Comparison of ENCODE assay signal across 8 cellular contexts in genomic region chr3:179037361-179037760, GRCh38. TPM values are rescaled to one million over a fixed set of nuclear protein-coding genes. Genes with fewer than 3 reads are reported as not detected.
A peak's percentile ranks its signal among the peaks of the same experiment; 100 is the strongest.
DNase-seq lines count a peak whose midpoint lies in the region; ATAC-seq and TF ChIP-seq lines count a peak whose summit lies in the region.

No MANE protein-coding gene starts in this region.

- peak overlapping the region; percentile 55 for H3K4me3 Mint-ChIP-seq in activated CD4-positive, alpha-beta memory T cell treated with anti-CD3 and anti-CD28 coated beads for 36 hours

- peaks cover 7% of the 10 kb centered on the region for H3K9me3 Mint-ChIP-seq in activated CD4-positive, alpha-beta memory T cell treated with anti-CD3 and anti-CD28 coated beads for 36 hours

- no peak for TF ChIP-seq CTCF in epithelial cell of esophagus (IDR thresholded peaks at IDR 0.05; ENCODE audit: insufficient read depth, low read depth, low read length, missing control alignments)

- no peak overlapping the region for H3K27ac ChIP-seq in SJCRH30

- no peaks in the 10 kb centered on the region for H3K27me3 ChIP-seq in SJCRH30

- H3K27me3 Mint-ChIP-seq in activated CD4-positive, alpha-beta memory T cell treated with anti-CD3 and anti-CD28 coated beads for 36 hours, result no peaks in the 10 kb centered on the region

- CTCF ChIA-PET in activated CD4-positive, alpha-beta memory T cell treated with anti-CD3 and anti-CD28 coated beads for 36 hours (lab: Charles Lee), result interaction anchor here (1.1 to 2.7 kb wide), 4 partner anchors 10 to 33 kb away, joined by 3 to 12 read pairs (median 6); no protein-coding TSS in a partner anchor

- POLR2A ChIA-PET in activated CD4-positive, alpha-beta memory T cell treated with anti-CD3 and anti-CD28 coated beads for 36 hours (lab: Charles Lee), result interaction anchor here (0.6 to 1.8 kb wide), 3 partner anchors 13 to 46 kb away, joined by 3 to 5 read pairs (median 3); partner anchors contain the start of gene ZMAT3

- ATAC-seq in HG03432 (IDR thresholded peaks at IDR 0.05; ENCODE audit: unreplicated experiment), result no peak

- peaks cover 17% of the 10 kb centered on the region for H3K36me3 Mint-ChIP-seq in activated CD4-positive, alpha-beta memory T cell treated with anti-CD3 and anti-CD28 coated beads for 36 hours

- H3K36me3 ChIP-seq in SJCRH30, result no peaks in the 10 kb centered on the region

- H3K4me1 Mint-ChIP-seq in activated CD4-positive, alpha-beta memory T cell treated with anti-CD3 and anti-CD28 coated beads for 36 hours (ENCODE audit: low read depth), result peaks cover 9% of the 10 kb centered on the region

- H3K9me3 ChIP-seq in SJCRH30 (replicated peaks), result no peaks in the 10 kb centered on the region

- peak overlapping the region; percentile 71 for H3K27ac Mint-ChIP-seq in activated CD4-positive, alpha-beta memory T cell treated with anti-CD3 and anti-CD28 coated beads for 36 hours

- H3K4me3 ChIP-seq in epithelial cell of esophagus (ENCODE audit: low read length) (no peak overlapping the region), SJCRH30 (no peak overlapping the region)

- DNase-seq in HK-2 (ENCODE audit: unreplicated experiment) (peak; percentile 75), epithelial cell of esophagus (ENCODE audit: low read depth) (peak; percentile 94), posterior vena cava (ENCODE audit: low spot score) (peak; percentile 83), SJCRH30 (no peak), SKM-1 (lab: John Stamatoyannopoulos, UW; ENCODE audit: unreplicated experiment) (no peak), NCI-H1436 treated with DMSO at 0.1 percent for 48 hours (lab: John Stamatoyannopoulos, UW) (no peak)
- peak; percentile 84 for DNase-seq in activated CD4-positive, alpha-beta memory T cell treated with anti-CD3 and anti-CD28 coated beads for 36 hours

- no peaks in the 10 kb centered on the region for H3K4me1 ChIP-seq in SJCRH30

- intact Hi-C loops in activated CD4-positive, alpha-beta memory T cell treated with anti-CD3 and anti-CD28 coated beads for 36 hours (cut with micrococcal nuclease), result loop anchor here (1.0 to 2.0 kb wide), 3 partner anchors 17 to 33 kb away; partner anchors contain the start of gene ZMAT3
- intact Hi-C loops in posterior vena cava (cut with DNase I), result no loop called here

RNA-seq across cellular contexts. Expression of gene ZMAT3, which starts 34.2 kb away (rescaled TPM):
- 1 to 10 TPM; 9.0 TPM for total RNA-seq in activated CD4-positive, alpha-beta memory T cell treated with anti-CD3 and anti-CD28 coated beads for 36 hours
- total RNA-seq in posterior vena cava, result 10 to 100 TPM; 27.9 to 28.4 TPM
- total RNA-seq in SJCRH30 (2014; rRNA removed; shearing (Covaris generic)), result 6.9 and 7.1 TPM in 2 replicates

Comparison
In these comparisons a context has a peak if more than half of its experiments do, and no peak if none do; other contexts are left out.
1. DNase-seq: peak in HK-2 (single experiment), activated CD4-positive, alpha-beta memory T cell treated with anti-CD3 and anti-CD28 coated beads for 36 hours (single experiment), epithelial cell of esophagus (single experiment) and posterior vena cava (single experiment); none in SJCRH30 (0 of 2), SKM-1 (single experiment) and NCI-H1436 treated with DMSO at 0.1 percent for 48 hours (single experiment).